ENCODE assay signal across 14 cellular contexts in genomic region chr15:23069496-23070166, GRCh38. TPM values are rescaled to one million over a fixed set of nuclear protein-coding genes. Genes with fewer than 3 reads are reported as not detected.
DNase-seq lines count a peak whose midpoint lies in the region; ATAC-seq and TF ChIP-seq lines count a peak whose summit lies in the region.
"Had no signal": no experiment of that assay in that cellular context is flagged by ENCODE, and none has a peak within 500 bp of the region (broad histone marks: within the 10 kb centered on the region; RNA-seq: fewer than 3 reads in every experiment).

No MANE protein-coding gene starts in this region.

- H3K27ac Mint-ChIP-seq in endothelial cell (ENCODE audit: unreplicated experiment) = no peak overlapping the region
- H3K27ac Mint-ChIP-seq in naive thymus-derived CD4-positive, alpha-beta T cell = no peak overlapping the region
- H3K27ac Mint-ChIP-seq: activated naive CD4-positive, alpha-beta T cell treated with anti-CD3 and anti-CD28 coated beads, Interleukin-2, amount 50 U/mL, for 72 hours; T-helper 1 cell treated with Interleukin-12 subunit alpha and Interleukin-12 subunit beta and Interleukin-4 antibody, amounts not matched to agents 30 μg/mL and 1 μg/mL, for 36 hours had no signal

- peaks cover 2% of the 10 kb centered on the region for H3K36me3 Mint-ChIP-seq in endothelial cell (ENCODE audit: low read depth, unreplicated experiment)
- no peaks in the 10 kb centered on the region for H3K36me3 Mint-ChIP-seq in naive thymus-derived CD4-positive, alpha-beta T cell
- H3K36me3 Mint-ChIP-seq: activated naive CD4-positive, alpha-beta T cell treated with anti-CD3 and anti-CD28 coated beads, Interleukin-2, amount 50 U/mL, for 72 hours had no signal

- CTCF ChIA-PET in HCT116 (lab: Charles Lee) = interaction anchor here (0.7 to 1.5 kb wide), 4 partner anchors 15 to 33 kb away, joined by 4 to 6 read pairs (median 4); partner anchors contain the start of gene TUBGCP5
- CTCF ChIA-PET in naive thymus-derived CD4-positive, alpha-beta T cell (lab: Charles Lee) = no interaction called here

- no peaks in the 10 kb centered on the region for H3K36me3 ChIP-seq in HCT116 (ENCODE audit: control insufficient read depth in 1 of 2, insufficient read depth in 2 of 2, low read length in 2 of 2)
- no peaks in the 10 kb centered on the region for H3K36me3 ChIP-seq in esophagus muscularis mucosa
- H3K36me3 ChIP-seq in ascending aorta = no peaks in the 10 kb centered on the region
- H3K36me3 ChIP-seq in naive thymus-derived CD4-positive, alpha-beta T cell (ENCODE audit: control insufficient read depth in 2 of 3, insufficient read depth in 3 of 3, low read length in 3 of 3) = no peaks in the 10 kb centered on the region
- H3K36me3 ChIP-seq: stomach had no signal

- peak in 2 of 3 experiments; percentile 49 to 59; a peak in 4 of 6 replicates for TF ChIP-seq CTCF in HCT116 (IDR thresholded peaks at IDR 0.05 in 2 of 3, conservative IDR thresholded peaks at IDR 0.05 in 1 of 3; ENCODE audit: borderline replicate concordance in 1 of 3, insufficient read depth in 1 of 3, low read depth in 2 of 3, low read length in 2 of 3)
- peak; percentile 55 for TF ChIP-seq CTCF in endothelial cell (IDR thresholded peaks at IDR 0.05; ENCODE audit: unreplicated experiment)
- TF ChIP-seq CTCF in esophagus muscularis mucosa (IDR thresholded peaks at IDR 0.05) = peak in 1 of 3 experiments; percentile 11
- TF ChIP-seq CTCF in ascending aorta (IDR thresholded peaks at IDR 0.05) = no peak

- RAD21 ChIA-PET in HCT116 (lab: Charles Lee; ENCODE audit: low non-redundant PET in 1 of 2, low total read pairs in 2 of 2, uncharacterized antibody in 2 of 2, unreplicated experiment in 2 of 2) = no interaction called here

- peak; percentile 78 for ATAC-seq in HCT116
- no peak for ATAC-seq in naive thymus-derived CD4-positive, alpha-beta T cell
- no peak for ATAC-seq in GM21367 (IDR thresholded peaks at IDR 0.05; ENCODE audit: unreplicated experiment)
- ATAC-seq: activated naive CD4-positive, alpha-beta T cell treated with anti-CD3 and anti-CD28 coated beads, Interleukin-2, amount 50 U/mL, for 72 hours had no signal

- DNase-seq in COLO829 (ENCODE audit: low spot score) (peak; percentile 53), HCT116 (ENCODE audit: low read depth, low spot score) (peak; percentile 28), RPMI7951 (ENCODE audit: low read depth) (peak; percentile 97), endothelial cell (ENCODE audit: low spot score) (peak; percentile 14), esophagus muscularis mucosa (ENCODE audit: extremely low spot score) (no peak), ascending aorta (ENCODE audit: low spot score in 2 of 2) (no peak)
- no peak for DNase-seq in naive thymus-derived CD4-positive, alpha-beta T cell
- DNase-seq: NCI-H1436 treated with DMSO at 0.1 percent for 48 hours, NCI-H748 treated with DMSO at 0.1 percent for 48 hours, stomach had no signal

- H3K4me2 ChIP-seq in HCT116 (ENCODE audit: low read length) = peak overlapping the region; percentile 41

- H3K27me3 ChIP-seq in HCT116 (ENCODE audit: insufficient read depth, low read length) (peaks cover 22% of the 10 kb centered on the region), esophagus muscularis mucosa (peaks cover 0 to 41% (median 0%) of the 10 kb centered on the region in 4 donors), ascending aorta (no peaks in the 10 kb centered on the region)
- H3K27me3 ChIP-seq in naive thymus-derived CD4-positive, alpha-beta T cell (ENCODE audit: control insufficient read depth in 2 of 2, insufficient read depth in 2 of 2, low read length in 2 of 2) = no peaks in the 10 kb centered on the region

- H3K9me3 Mint-ChIP-seq in endothelial cell (ENCODE audit: unreplicated experiment) = no peaks in the 10 kb centered on the region
- H3K9me3 Mint-ChIP-seq in naive thymus-derived CD4-positive, alpha-beta T cell = peaks cover 0 to 8% (median 2%) of the 10 kb centered on the region in 11 donors
- H3K9me3 Mint-ChIP-seq: activated naive CD4-positive, alpha-beta T cell treated with anti-CD3 and anti-CD28 coated beads, Interleukin-2, amount 50 U/mL, for 72 hours; central memory CD8-positive, alpha-beta T cell; T-helper 1 cell treated with Interleukin-12 subunit alpha and Interleukin-12 subunit beta and Interleukin-4 antibody, amounts not matched to agents 30 μg/mL and 1 μg/mL, for 36 hours had no signal

- H3K27ac ChIP-seq in HCT116 (ENCODE audit: low read depth, low read length) (no peak overlapping the region), esophagus muscularis mucosa (replicated peaks in 1 of 4) (no peak overlapping the region), ascending aorta (no peak overlapping the region)
- no peak overlapping the region for H3K27ac ChIP-seq in naive thymus-derived CD4-positive, alpha-beta T cell (ENCODE audit: low read depth, low read length)
- H3K27ac ChIP-seq: stomach had no signal

- peak overlapping the region in 1 of 2 experiments; percentile 20; a peak in 1 of 4 replicates for H3K4me3 ChIP-seq in HCT116 (replicated peaks in 1 of 2; ENCODE audit: low read depth in 1 of 2, low read length in 2 of 2)
- H3K4me3 ChIP-seq in esophagus muscularis mucosa = no peak overlapping the region
- no peak overlapping the region for H3K4me3 ChIP-seq in ascending aorta
- no peak overlapping the region for H3K4me3 ChIP-seq in naive thymus-derived CD4-positive, alpha-beta T cell (ENCODE audit: low read length)
- H3K4me3 ChIP-seq: stomach had no signal

- WGBS in esophagus muscularis mucosa = 83% methylated on average over 20 of the region's 20 CpGs

- no TSS peak for BruUV-seq in HCT116 (replicated peaks; lab: Mats Ljungman, UMichigan)

- H3K9me2 ChIP-seq in HCT116 (ENCODE audit: insufficient read depth) = no peaks in the 10 kb centered on the region

- H4K20me1 ChIP-seq in HCT116 (ENCODE audit: insufficient read depth) = no peaks in the 10 kb centered on the region

- no peak for TF ChIP-seq RAD21 in HCT116 (IDR thresholded peaks at IDR 0.05; ENCODE audit: low read depth)

- peaks cover under 1% of the 10 kb centered on the region for H3K4me1 Mint-ChIP-seq in endothelial cell (ENCODE audit: unreplicated experiment)
- H3K4me1 Mint-ChIP-seq in naive thymus-derived CD4-positive, alpha-beta T cell = no peaks in the 10 kb centered on the region
- H3K4me1 Mint-ChIP-seq: central memory CD8-positive, alpha-beta T cell had no signal

- H2AFZ ChIP-seq in HCT116 (ENCODE audit: low read depth, low read length, poor library complexity, severe bottlenecking) = peak overlapping the region; percentile 45

- POLR2A ChIA-PET in HCT116 (lab: Charles Lee) = interaction anchor here (0.9 kb wide), 1 partner anchor 30 kb away, joined by 4 read pairs; the partner anchor contains the start of gene TUBGCP5
- POLR2A ChIA-PET in naive thymus-derived CD4-positive, alpha-beta T cell (lab: Charles Lee) = no interaction called here

- H3K4me3 Mint-ChIP-seq in endothelial cell (ENCODE audit: unreplicated experiment) = no peak overlapping the region
- H3K4me3 Mint-ChIP-seq in naive thymus-derived CD4-positive, alpha-beta T cell = no peak overlapping the region
- H3K4me3 Mint-ChIP-seq: central memory CD8-positive, alpha-beta T cell; T-helper 1 cell treated with Interleukin-12 subunit alpha and Interleukin-12 subunit beta and Interleukin-4 antibody, amounts not matched to agents 30 μg/mL and 1 μg/mL, for 36 hours had no signal

- H3K4me1 ChIP-seq in HCT116 (ENCODE audit: control insufficient read depth in 1 of 2, insufficient read depth in 2 of 2, low read length in 2 of 2) (peaks cover 15 to 18% of the 10 kb centered on the region in 2 experiments), esophagus muscularis mucosa (peaks cover 0 to 8% (median 3%) of the 10 kb centered on the region in 4 donors), ascending aorta (no peaks in the 10 kb centered on the region)
- no peaks in the 10 kb centered on the region for H3K4me1 ChIP-seq in naive thymus-derived CD4-positive, alpha-beta T cell (ENCODE audit: control insufficient read depth in 2 of 2, insufficient read depth in 2 of 2, low read length in 2 of 2)

- H3K9me3 ChIP-seq in HCT116 (ENCODE audit: control insufficient read depth in 1 of 2, insufficient read depth in 1 of 2, low read depth in 1 of 2, low read length in 2 of 2) (no peaks in the 10 kb centered on the region), esophagus muscularis mucosa (peaks cover 0 to 4% (median 0%) of the 10 kb centered on the region in 4 donors), ascending aorta (peaks cover 0 to 5% of the 10 kb centered on the region in 2 donors)
- no peaks in the 10 kb centered on the region for H3K9me3 ChIP-seq in naive thymus-derived CD4-positive, alpha-beta T cell (ENCODE audit: control insufficient read depth in 2 of 3, low read length in 3 of 3)

- intact Hi-C loops in HCT116 (cut with micrococcal nuclease) (no loop called here), esophagus muscularis mucosa (cut with DNase I) (no loop called here), ascending aorta (cut with DNase I) (no loop called here)
- intact Hi-C loops in naive thymus-derived CD4-positive, alpha-beta T cell (cut with micrococcal nuclease) = no loop called here

- no peaks in the 10 kb centered on the region for H3K79me2 ChIP-seq in HCT116 (ENCODE audit: insufficient read depth, low read length)

- no peaks in the 10 kb centered on the region for H3K27me3 Mint-ChIP-seq in endothelial cell (ENCODE audit: unreplicated experiment)
- peaks cover 2 to 14% (median 12%) of the 10 kb centered on the region in 5 donors for H3K27me3 Mint-ChIP-seq in naive thymus-derived CD4-positive, alpha-beta T cell

- no peak for TF ChIP-seq POLR2A in HCT116 (IDR thresholded peaks at IDR 0.05; ENCODE audit: borderline replicate concordance, extremely low read depth, insufficient read depth, insufficient read length)
- TF ChIP-seq POLR2A in esophagus muscularis mucosa (IDR thresholded peaks at IDR 0.05; ENCODE audit: low read depth) = no peak

- no peak overlapping the region for H3K9ac ChIP-seq in HCT116 (ENCODE audit: low read length)

- TF ChIP-seq EP300 in esophagus muscularis mucosa (IDR thresholded peaks at IDR 0.05) = no peak

TF ChIP-seq in HCT116, 20 proteins besides CTCF, POLR2A, EP300 and RAD21 (continues in another document):
- TF ChIP-seq ZNF274 (IDR thresholded peaks at IDR 0.05; ENCODE audit: low read depth, low read length) (no peak), SRF (IDR thresholded peaks at IDR 0.05; ENCODE audit: low read depth) (no peak), ELF1 (IDR thresholded peaks at IDR 0.05; ENCODE audit: borderline replicate concordance, low read depth) (no peak), EZH2 (IDR thresholded peaks at IDR 0.05) (no peak), CEBPB (IDR thresholded peaks at IDR 0.05; ENCODE audit: low read depth) (no peak), TCF7L2 (IDR thresholded peaks at IDR 0.05; ENCODE audit: borderline replicate concordance, extremely low read depth, insufficient read depth, insufficient read length) (no peak), POLR2AphosphoS5 (IDR thresholded peaks at IDR 0.05; ENCODE audit: low read depth, low read length) (no peak)

RNA-seq across cellular contexts. Expression of gene TUBGCP5, which starts 30.3 kb away (rescaled TPM):
- total RNA-seq in HCT116 (2021; ENCODE audit: unreplicated experiment) = 17.9 TPM
- polyA plus RNA-seq in HCT116 (2012) = 8.3 and 12.8 TPM in 2 replicates
- 20.1 and 21.9 TPM in 2 replicates for total RNA-seq in RPMI7951 (2014; rRNA removed; shearing (Covaris generic))
- total RNA-seq in endothelial cell (ENCODE audit: unreplicated experiment) = 15.7 TPM
- 10 to 100 TPM in 3 of 4 donors, 1 to 10 TPM in 1; 8.1 to 18.3 (median 14.1) TPM for total RNA-seq in esophagus muscularis mucosa
- total RNA-seq in ascending aorta = 17.1 TPM
- 10 to 100 TPM; 15.7 to 28.6 (median 23.5) TPM for total RNA-seq in naive thymus-derived CD4-positive, alpha-beta T cell
- polyA plus RNA-seq in naive thymus-derived CD4-positive, alpha-beta T cell = 1 to 10 TPM; 5.7 to 8.1 TPM

Comparison
In these comparisons a context has a peak if more than half of its experiments do, and no peak if none do; other contexts are left out.
1. DNase-seq: peak in COLO829 (single experiment), HCT116 (single experiment), RPMI7951 (single experiment) and endothelial cell (single experiment); none in esophagus muscularis mucosa (single experiment), ascending aorta (0 of 2) and naive thymus-derived CD4-positive, alpha-beta T cell (0 of 9).
2. CTCF ChIP-seq: peak in HCT116 (2 of 3) and endothelial cell (single experiment); none in ascending aorta (0 of 3).